8 cellular contexts compared by ENCODE assay signal in the genomic region with DNA sequence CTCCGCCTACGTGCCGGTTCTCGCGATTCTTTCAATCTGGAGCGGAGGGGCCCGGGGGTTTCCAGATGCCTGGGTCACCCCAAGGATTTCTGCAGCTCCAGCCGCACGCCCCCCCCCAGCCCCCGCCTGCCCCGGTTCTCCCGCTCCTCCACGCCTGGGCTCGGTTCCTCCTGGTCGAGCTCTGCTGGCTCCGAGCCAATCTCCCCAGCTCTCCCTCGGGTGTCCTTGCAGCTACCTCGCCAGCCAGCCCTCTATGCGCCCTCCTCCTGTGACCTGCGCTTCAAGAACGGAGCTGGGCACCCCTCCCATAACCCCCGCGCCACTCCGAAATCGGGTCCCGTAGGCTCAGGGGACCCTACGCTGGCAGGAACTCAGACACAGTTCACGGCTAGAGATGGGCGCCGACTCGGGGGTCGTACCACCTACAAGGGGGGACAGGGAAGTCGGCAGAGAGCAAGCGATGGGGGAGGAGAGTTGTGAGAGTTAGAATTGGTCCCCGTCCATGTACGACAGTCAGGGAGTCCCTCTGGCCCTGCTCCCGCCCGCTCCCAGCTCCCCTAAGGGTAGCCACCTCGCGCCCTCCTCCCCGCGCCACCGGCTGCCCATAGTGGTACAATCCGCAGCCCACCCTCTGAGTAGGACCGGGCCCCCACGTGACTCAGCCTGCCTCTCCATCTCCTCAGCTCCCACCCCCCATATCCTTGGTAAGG. TPM values are rescaled to one million over a fixed set of nuclear protein-coding genes. Genes with fewer than 3 reads are reported as not detected.
A peak's percentile ranks its signal among the peaks of the same experiment; 100 is the strongest.
DNase-seq lines count a peak whose midpoint lies in the region; TF ChIP-seq lines count a peak whose summit lies in the region.

No MANE protein-coding gene starts in this region.

- H3K27ac ChIP-seq in SJCRH30 (peak overlapping the region; percentile 91), subcutaneous abdominal adipose tissue (ENCODE audit: low read depth, low read length) (no peak overlapping the region)

- 2 to 3% methylated on average over 44 to 45 of the region's 46 CpGs for WGBS in lower leg skin, 2 donors

- intact Hi-C loops in lower leg skin (cut with DNase I; ENCODE audit: low total_unique reads) = no loop called here

- H3K9me3 ChIP-seq in SJCRH30 (replicated peaks) = no peaks in the 10 kb centered on the region
- no peaks in the 10 kb centered on the region for H3K9me3 ChIP-seq in subcutaneous abdominal adipose tissue (ENCODE audit: control insufficient read depth in 5 of 5, low read length in 5 of 5)

- H3K27ac Mint-ChIP-seq in chondrocyte (ENCODE audit: unreplicated experiment) = peak overlapping the region; percentile 59

- peak overlapping the region; percentile 84 for H3K4me3 Mint-ChIP-seq in chondrocyte (ENCODE audit: unreplicated experiment)

- H3K4me1 ChIP-seq in SJCRH30 (peaks cover 15% of the 10 kb centered on the region), subcutaneous abdominal adipose tissue (ENCODE audit: control insufficient read depth in 5 of 5, insufficient read depth in 5 of 5, low read length in 5 of 5) (peaks cover 1 to 66% (median 59%) of the 10 kb centered on the region in 5 donors)

- peak overlapping the region in 1 of 5 donors; percentile 56 for H3K9ac ChIP-seq in subcutaneous abdominal adipose tissue (ENCODE audit: low read length in 5 of 5)

- H3K4me1 Mint-ChIP-seq in chondrocyte (ENCODE audit: low read depth) = peaks cover 68% of the 10 kb centered on the region

- peak; percentile 71 for DNase-seq in activated effector memory CD4-positive, alpha-beta T cell treated with anti-CD3 and anti-CD28 coated beads, Interleukin-2, amount 50 U/mL, for 16 hours
- DNase-seq in activated effector memory CD4-positive, alpha-beta T cell treated with Interleukin-2 at 50 U/mL for 16 hours = no peak
- DNase-seq in SJCRH30 = peak; percentile 71 to 72
- no peak for DNase-seq in chondrocyte (ENCODE audit: low spot score)
- DNase-seq in lower leg skin (ENCODE audit: low spot score in 2 of 2) = peak in 1 of 2 donors; percentile 91
- no peak for DNase-seq in foreskin melanocyte
- DNase-seq in SHP77 treated with DMSO at 0.1 percent for 48 hours (lab: John Stamatoyannopoulos, UW) = no peak

- H3K9me3 Mint-ChIP-seq in chondrocyte (ENCODE audit: low read depth) = no peaks in the 10 kb centered on the region

- H3K27me3 ChIP-seq in SJCRH30 (no peaks in the 10 kb centered on the region), subcutaneous abdominal adipose tissue (ENCODE audit: control insufficient read depth in 5 of 5, insufficient read depth in 4 of 5, low read length in 5 of 5) (peaks cover 0 to 32% (median 14%) of the 10 kb centered on the region in 5 donors)

- peak overlapping the region; percentile 71 for H3K4me3 ChIP-seq in SJCRH30
- peak overlapping the region; percentile 4 for H3K4me3 ChIP-seq in lower leg skin (ENCODE audit: low read depth, poor library complexity, severe bottlenecking)
- H3K4me3 ChIP-seq in subcutaneous abdominal adipose tissue (ENCODE audit: low read depth in 1 of 5, low read length in 5 of 5) = peak overlapping the region; percentile 4 to 59 (median 43)

- H3K36me3 ChIP-seq in SJCRH30 (no peaks in the 10 kb centered on the region), subcutaneous abdominal adipose tissue (ENCODE audit: control insufficient read depth in 5 of 5, insufficient read depth in 5 of 5, low read length in 5 of 5) (no peaks in the 10 kb centered on the region)

- no peaks in the 10 kb centered on the region for H3K27me3 Mint-ChIP-seq in chondrocyte (ENCODE audit: low read depth)

- H3K36me3 Mint-ChIP-seq in chondrocyte (ENCODE audit: low read depth) = no peaks in the 10 kb centered on the region

- TF ChIP-seq CTCF in chondrocyte (IDR thresholded peaks at IDR 0.05) (no peak), lower leg skin (IDR thresholded peaks at IDR 0.05) (no peak)

- no peak for TF ChIP-seq POLR2A in lower leg skin (IDR thresholded peaks at IDR 0.05)

RNA-seq across cellular contexts. Expression of a gene that starts 1.0 kb away (rescaled TPM):
- total RNA-seq in SJCRH30 (2014; rRNA removed; shearing (Covaris generic)) = 4.0 and 5.0 TPM in 2 replicates
- 5.0 to 6.0 TPM (median 5.1 TPM) in 3 replicates for total RNA-seq in chondrocyte
- total RNA-seq in lower leg skin = 10 to 100 TPM; 12.5 to 15.0 (median 13.9) TPM

RNA-seq across cellular contexts. Expression of a gene that starts 4.6 kb away (rescaled TPM):
- total RNA-seq in SJCRH30 (2014; rRNA removed; shearing (Covaris generic)) = 33.3 and 36.9 TPM in 2 replicates
- total RNA-seq in chondrocyte = 12.2 to 14.0 TPM (median 12.6 TPM) in 3 replicates
- 10 to 100 TPM in 3 of 4 donors, 1 to 10 TPM in 1; 7.8 to 16.0 (median 13.6) TPM for total RNA-seq in lower leg skin

RNA-seq across cellular contexts. Expression of a gene that starts 5.0 kb away (rescaled TPM):
- 0.10 and 0.53 TPM in 2 replicates for total RNA-seq in SJCRH30 (2014; rRNA removed; shearing (Covaris generic))
- total RNA-seq in chondrocyte (6.9 to 9.1 TPM (median 7.7 TPM) in 3 replicates), lower leg skin (10 to 100 TPM; 15.5 to 23.2 (median 22.1) TPM)

RNA-seq across cellular contexts. Expression of a gene that starts 11.6 kb away (rescaled TPM):
- total RNA-seq in SJCRH30 (2014; rRNA removed; shearing (Covaris generic)) = not detected in 2 replicates
- total RNA-seq in chondrocyte (not detected in 3 replicates), lower leg skin (not detected)

RNA-seq across cellular contexts. Expression of a gene that starts 14.9 kb away (rescaled TPM):
- not detected in 2 replicates for total RNA-seq in SJCRH30 (2014; rRNA removed; shearing (Covaris generic))
- total RNA-seq in chondrocyte (not detected in 3 replicates), lower leg skin (not detected)

Comparison
In these comparisons a context has a peak if more than half of its experiments do, and no peak if none do; other contexts are left out.
1. DNase-seq: peak in activated effector memory CD4-positive, alpha-beta T cell treated with anti-CD3 and anti-CD28 coated beads, Interleukin-2, amount 50 U/mL, for 16 hours (single experiment) and SJCRH30 (2 of 2); none in activated effector memory CD4-positive, alpha-beta T cell treated with Interleukin-2 at 50 U/mL for 16 hours (single experiment), chondrocyte (single experiment), foreskin melanocyte (single experiment) and SHP77 treated with DMSO at 0.1 percent for 48 hours (single experiment).
2. H3K4me3 ChIP-seq: peak in every context shown above with its lines; median percentile 71 in SJCRH30; 43 in subcutaneous abdominal adipose tissue; 4 in lower leg skin.